Comparison of ENCODE assay signal across 10 cellular contexts in genomic region chr2:10405441-10405840, GRCh38. TPM values are rescaled to one million over a fixed set of nuclear protein-coding genes. Genes with fewer than 3 reads are reported as not detected.
DNase-seq lines count a peak whose midpoint lies in the region; ATAC-seq and TF ChIP-seq lines count a peak whose summit lies in the region.
"Had no signal": no experiment of that assay in that cellular context is flagged by ENCODE, and none has a peak within 500 bp of the region (broad histone marks: within the 10 kb centered on the region; RNA-seq: fewer than 3 reads in every experiment).

No MANE protein-coding gene starts in this region.

- no peaks in the 10 kb centered on the region for H3K27me3 ChIP-seq in Panc1 (ENCODE audit: control insufficient read depth, insufficient read depth, low read length)

- H3K4me3 ChIP-seq in Panc1 (ENCODE audit: low read depth in 2 of 2, low read length in 2 of 2): no peak overlapping the region

- peak overlapping the region; percentile 93 for H3K27ac Mint-ChIP-seq in osteocyte (ENCODE audit: unreplicated experiment)
- no peak overlapping the region for H3K27ac Mint-ChIP-seq in mesothelial cell of epicardium
- H3K27ac Mint-ChIP-seq: naive B cell had no signal

- H3K27me3 Mint-ChIP-seq in osteocyte (ENCODE audit: unreplicated experiment) (no peaks in the 10 kb centered on the region), mesothelial cell of epicardium (ENCODE audit: low read depth) (no peaks in the 10 kb centered on the region)
- H3K27me3 Mint-ChIP-seq: naive B cell had no signal

- CTCF ChIA-PET in Panc1 (lab: Charles Lee): interaction anchor here (0.5 kb wide), 1 partner anchor 365 kb away, joined by 8 read pairs; no protein-coding TSS in a partner anchor

- H3K36me3 ChIP-seq in Panc1 (ENCODE audit: control insufficient read depth, insufficient read depth, low read length): no peaks in the 10 kb centered on the region

- peaks cover 5% of the 10 kb centered on the region for H3K36me3 Mint-ChIP-seq in osteocyte (ENCODE audit: unreplicated experiment)
- H3K36me3 Mint-ChIP-seq in mesothelial cell of epicardium: peaks cover 3% of the 10 kb centered on the region

- POLR2A ChIA-PET in Panc1 (lab: Charles Lee): interaction anchor here (0.6 kb wide), 1 partner anchor 19 kb away, joined by 3 read pairs; no protein-coding TSS in a partner anchor

- H3K27ac ChIP-seq in Panc1 (ENCODE audit: low read length): peak overlapping the region; percentile 99

- in situ Hi-C loops in Panc1 (cut with HindIII; ENCODE audit: low pct_unique_long_range_greater_than_20kb, low sequenced_read_pairs): no loop called here

- intact Hi-C loops in Panc1 (cut with micrococcal nuclease; ENCODE audit: unreplicated experiment): loop anchor here (5.0 to 10.0 kb wide), 2 partner anchors 63 to 261 kb away; no protein-coding TSS in a partner anchor

- H3K4me1 Mint-ChIP-seq in osteocyte (ENCODE audit: unreplicated experiment): peaks cover 77% of the 10 kb centered on the region
- peaks cover 15% of the 10 kb centered on the region for H3K4me1 Mint-ChIP-seq in mesothelial cell of epicardium

- ATAC-seq in Panc1 (peak; percentile 61), GM21786 (IDR thresholded peaks at IDR 0.05; ENCODE audit: unreplicated experiment) (no peak)

- no peaks in the 10 kb centered on the region for H3K9me3 Mint-ChIP-seq in osteocyte (ENCODE audit: unreplicated experiment)
- H3K9me3 Mint-ChIP-seq in mesothelial cell of epicardium: no peaks in the 10 kb centered on the region
- H3K9me3 Mint-ChIP-seq: naive B cell had no signal

- peaks cover 90% of the 10 kb centered on the region for H3K4me1 ChIP-seq in Panc1 (ENCODE audit: control insufficient read depth, insufficient read depth, low read length)

- TF ChIP-seq CTCF in Panc1 (IDR thresholded peaks at IDR 0.05) (no peak), osteocyte (IDR thresholded peaks at IDR 0.05) (no peak), mesothelial cell of epicardium (IDR thresholded peaks at IDR 0.05; ENCODE audit: unreplicated experiment) (no peak)

- DNase-seq in Ammon's horn (ENCODE audit: low spot score): peak; percentile 51
- DNase-seq in Panc1 (ENCODE audit: low read depth, low spot score): peak; percentile 94
- peak; percentile 99 for DNase-seq in fibroblast of gingiva (ENCODE audit: low read depth)
- peak; percentile 94 for DNase-seq in osteocyte (ENCODE audit: extremely low spot score, unreplicated experiment)
- no peak for DNase-seq in stimulated activated naive CD4-positive, alpha-beta T cell treated with Interleukin-2 at 50 U/mL for 16 hours (lab: John Stamatoyannopoulos, UW)
- no peak for DNase-seq in SKM-1 (lab: John Stamatoyannopoulos, UW; ENCODE audit: unreplicated experiment)
- DNase-seq in mesothelial cell of epicardium (ENCODE audit: low spot score in 2 of 2, unreplicated experiment in 2 of 2): no peak
- DNase-seq: activated gamma-delta T cell treated with Interleukin-2 at 50 U/mL for 16 hours, naive B cell had no signal

- H3K4me3 Mint-ChIP-seq in osteocyte (ENCODE audit: unreplicated experiment): peak overlapping the region; percentile 23
- no peak overlapping the region for H3K4me3 Mint-ChIP-seq in mesothelial cell of epicardium

- no TSS peak for BruUV-seq in Panc1 (replicated peaks; lab: Mats Ljungman, UMichigan)

- no peaks in the 10 kb centered on the region for H3K9me3 ChIP-seq in Panc1 (ENCODE audit: control insufficient read depth, insufficient read depth, low read depth, low read length)

RNA-seq across cellular contexts. Expression of gene ODC1, which starts 42.7 kb away (rescaled TPM):
- total RNA-seq in Panc1 (2021; ENCODE audit: unreplicated experiment) (159 TPM), osteocyte (41.7 and 44.8 TPM in 2 replicates), mesothelial cell of epicardium (138 to 148 TPM (median 148 TPM) in 3 replicates)
- 135 TPM for polyA plus RNA-seq in Panc1 (2012; ENCODE audit: insufficient read length)

Comparison
In these comparisons a context has a peak if more than half of its experiments do, and no peak if none do; other contexts are left out.
1. DNase-seq: peak in Ammon's horn (single experiment), Panc1 (single experiment), fibroblast of gingiva (single experiment) and osteocyte (single experiment); none in stimulated activated naive CD4-positive, alpha-beta T cell treated with Interleukin-2 at 50 U/mL for 16 hours (single experiment), SKM-1 (single experiment) and mesothelial cell of epicardium (0 of 2).